ENCODE assay signal across 8 cellular contexts in the genomic region with DNA sequence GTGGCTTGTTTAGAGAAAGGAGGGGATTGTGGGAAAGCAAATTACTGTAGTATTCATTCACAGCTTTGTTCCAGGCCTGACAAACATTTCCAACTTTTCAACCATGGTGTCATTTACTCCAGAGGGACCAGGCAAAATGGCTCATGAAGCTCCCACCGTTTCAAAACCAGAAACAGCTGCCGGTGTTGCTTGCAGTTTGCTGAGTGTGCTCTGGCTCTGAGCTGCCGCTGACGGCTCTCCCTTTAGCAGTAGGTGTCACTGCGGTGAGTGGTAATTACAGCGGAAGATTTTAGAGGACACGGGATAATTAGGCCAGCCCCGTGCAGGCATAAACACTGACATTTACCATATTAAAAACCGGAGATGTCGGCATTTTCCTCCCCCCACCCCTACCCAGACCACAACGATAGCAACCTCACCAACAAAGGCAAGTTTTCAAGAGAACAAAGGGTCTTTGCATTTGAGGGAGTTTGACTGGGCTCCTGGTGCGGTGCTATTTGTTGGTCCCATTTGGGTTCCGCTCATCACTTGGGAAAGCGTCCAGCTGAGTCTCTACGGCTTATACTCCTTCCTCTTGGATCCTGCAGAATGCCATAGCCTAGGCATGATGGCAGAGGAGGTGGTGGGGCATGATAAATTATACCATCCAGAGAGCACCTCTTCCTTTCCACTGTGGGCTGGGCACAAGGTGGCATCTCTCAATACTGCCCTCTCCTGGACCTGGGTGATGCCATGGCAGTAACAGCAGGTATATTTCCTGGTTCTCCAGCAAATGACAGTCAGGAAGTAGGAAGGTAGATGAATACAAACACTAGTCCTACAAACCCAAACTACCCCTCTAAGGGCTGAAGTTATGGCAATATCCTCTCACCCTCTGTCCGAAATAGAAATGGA.
DNase-seq lines count a peak whose midpoint lies in the region; ATAC-seq lines count a peak whose summit lies in the region.

No MANE protein-coding gene starts in this region.

- H3K4me1 Mint-ChIP-seq in stimulated activated effector memory CD8-positive, alpha-beta T cell treated with anti-CD3 and anti-CD28 coated beads, Interleukin-12 subunit alpha, Interleukin-12 subunit beta, amount 100 ng/mL, for 72 hours, result no peaks in the 10 kb centered on the region

- H3K9me3 Mint-ChIP-seq in stimulated activated effector memory CD8-positive, alpha-beta T cell treated with anti-CD3 and anti-CD28 coated beads, Interleukin-12 subunit alpha, Interleukin-12 subunit beta, amount 100 ng/mL, for 72 hours, result peaks cover 6% of the 10 kb centered on the region

- H3K4me3 Mint-ChIP-seq in stimulated activated effector memory CD8-positive, alpha-beta T cell treated with anti-CD3 and anti-CD28 coated beads, Interleukin-12 subunit alpha, Interleukin-12 subunit beta, amount 100 ng/mL, for 72 hours, result no peak overlapping the region

- no peak overlapping the region for H3K27ac Mint-ChIP-seq in stimulated activated effector memory CD8-positive, alpha-beta T cell treated with anti-CD3 and anti-CD28 coated beads, Interleukin-12 subunit alpha, Interleukin-12 subunit beta, amount 100 ng/mL, for 72 hours

- no peaks in the 10 kb centered on the region for H3K36me3 Mint-ChIP-seq in stimulated activated effector memory CD8-positive, alpha-beta T cell treated with anti-CD3 and anti-CD28 coated beads, Interleukin-12 subunit alpha, Interleukin-12 subunit beta, amount 100 ng/mL, for 72 hours

- peak; percentile 32 for DNase-seq in 8988T
- DNase-seq in H4 (ENCODE audit: low spot score), result peak; percentile 71
- DNase-seq in NCI-H82 treated with DMSO at 0.1 percent for 48 hours (lab: John Stamatoyannopoulos, UW; ENCODE audit: unreplicated experiment), result peak; percentile 4
- peak; percentile 51 for DNase-seq in germinal center (ENCODE audit: low spot score)
- no peak for DNase-seq in stimulated activated effector memory CD8-positive, alpha-beta T cell treated with anti-CD3 and anti-CD28 coated beads, Interleukin-12 subunit alpha, Interleukin-12 subunit beta, amount 100 ng/mL, for 72 hours (ENCODE audit: low spot score in 2 of 2)
- DNase-seq in activated CD8-positive, alpha-beta memory T cell treated with anti-CD3 and anti-CD28 coated beads, Interleukin-2, amount 50 U/mL, for 4 hours, result no peak
- no peak for DNase-seq in stimulated activated CD4-positive, alpha-beta T cell treated with anti-CD3 and anti-CD28 coated beads, Interleukin-4, amount 100 ng/mL, for 1 hour
- no peak for DNase-seq in SKM-1 (lab: John Stamatoyannopoulos, UW; ENCODE audit: unreplicated experiment)

- ATAC-seq in stimulated activated effector memory CD8-positive, alpha-beta T cell treated with anti-CD3 and anti-CD28 coated beads, Interleukin-12 subunit alpha, Interleukin-12 subunit beta, amount 100 ng/mL, for 72 hours, result peak; percentile 58

Comparison
In these comparisons a context has a peak if more than half of its experiments do, and no peak if none do; other contexts are left out.
1. DNase-seq: peak in 8988T (single experiment), H4 (single experiment), NCI-H82 treated with DMSO at 0.1 percent for 48 hours (single experiment) and germinal center (single experiment); none in stimulated activated effector memory CD8-positive, alpha-beta T cell treated with anti-CD3 and anti-CD28 coated beads, Interleukin-12 subunit alpha, Interleukin-12 subunit beta, amount 100 ng/mL, for 72 hours (0 of 2), activated CD8-positive, alpha-beta memory T cell treated with anti-CD3 and anti-CD28 coated beads, Interleukin-2, amount 50 U/mL, for 4 hours (single experiment), stimulated activated CD4-positive, alpha-beta T cell treated with anti-CD3 and anti-CD28 coated beads, Interleukin-4, amount 100 ng/mL, for 1 hour (single experiment) and SKM-1 (single experiment).